1 cellular context compared by ENCODE assay signal in the genomic region with DNA sequence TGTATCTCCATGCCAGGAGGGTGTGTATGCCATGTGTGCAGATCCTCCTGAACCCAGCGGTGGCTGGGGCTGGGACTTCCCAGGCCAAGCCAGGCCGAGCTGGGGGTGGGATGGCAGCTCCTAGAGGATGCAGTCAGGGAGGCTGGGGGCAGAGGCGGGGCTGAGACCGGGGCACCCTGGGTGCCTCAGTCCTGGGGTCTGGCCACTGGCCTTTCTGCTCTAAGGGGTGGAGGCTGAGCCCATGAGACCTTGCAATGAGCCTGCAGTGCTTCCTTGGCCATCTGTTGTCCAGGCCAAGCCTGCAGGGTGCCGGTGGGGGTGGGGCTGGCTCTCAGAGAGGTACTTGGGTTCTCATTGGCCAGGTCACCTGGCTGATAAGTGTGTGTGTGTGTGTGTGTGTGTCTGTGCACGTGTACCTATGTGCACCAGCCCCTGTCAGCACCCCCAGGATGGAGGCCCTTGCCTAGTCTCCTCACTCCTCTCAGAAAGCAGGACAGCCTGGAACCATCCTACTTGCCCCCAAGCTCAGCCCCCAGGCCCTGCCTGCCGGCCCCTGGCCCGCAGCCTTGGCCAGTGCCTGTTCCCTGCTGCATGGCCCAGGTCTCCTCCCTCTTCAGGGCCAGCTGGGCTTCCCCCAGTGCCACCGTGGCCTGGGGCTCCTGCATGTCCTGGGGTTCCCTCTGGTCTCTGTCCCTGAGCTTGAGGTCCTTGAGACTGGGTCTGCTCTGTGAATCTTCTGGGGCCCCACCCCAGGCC.
TF ChIP-seq lines count a peak whose summit lies in the region.

No MANE protein-coding gene starts in this region.

TF ChIP-seq in H1, 55 proteins besides CTCF, POLR2A, EP300 and RAD21:
- TF ChIP-seq, protein P1, sequence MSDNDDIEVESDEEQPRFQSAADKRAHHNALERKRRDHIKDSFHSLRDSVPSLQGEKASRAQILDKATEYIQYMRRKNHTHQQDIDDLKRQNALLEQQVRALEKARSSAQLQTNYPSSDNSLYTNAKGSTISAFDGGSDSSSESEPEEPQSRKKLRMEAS (IDR thresholded peaks at IDR 0.05): no peak
- TF ChIP-seq SIN3A (conservative IDR thresholded peaks at IDR 0.05 in 1 of 2, IDR thresholded peaks at IDR 0.05 in 1 of 2; ENCODE audit: low read depth in 1 of 2, low read length in 2 of 2) (no peak), CHD1 (IDR thresholded peaks at IDR 0.05; ENCODE audit: low read depth, low read length) (no peak), RBBP5 (IDR thresholded peaks at IDR 0.05; ENCODE audit: borderline replicate concordance, low read depth, low read length) (no peak), EZH2 (IDR thresholded peaks at IDR 0.05; ENCODE audit: low read depth, low read length, severe bottlenecking) (no peak), SAP30 (IDR thresholded peaks at IDR 0.05; ENCODE audit: insufficient read depth, insufficient replicate concordance, low read length) (no peak), NRF1 (IDR thresholded peaks at IDR 0.05; ENCODE audit: low read depth, low read length) (no peak), TEAD4 (IDR thresholded peaks at IDR 0.05; ENCODE audit: low read depth, low read length) (no peak), KDM5A (IDR thresholded peaks at IDR 0.05; ENCODE audit: low read length) (no peak), YY1 (IDR thresholded peaks at IDR 0.05; ENCODE audit: low read depth, low read length) (no peak), SP2 (IDR thresholded peaks at IDR 0.05; ENCODE audit: low read length) (no peak), TAF7 (optimal IDR thresholded peaks at IDR 0.05; ENCODE audit: borderline replicate concordance, low read depth, low read length) (no peak), GTF2F1 (IDR thresholded peaks at IDR 0.05; ENCODE audit: borderline replicate concordance, low read depth, low read length) (no peak)
- TF ChIP-seq, protein P2, sequence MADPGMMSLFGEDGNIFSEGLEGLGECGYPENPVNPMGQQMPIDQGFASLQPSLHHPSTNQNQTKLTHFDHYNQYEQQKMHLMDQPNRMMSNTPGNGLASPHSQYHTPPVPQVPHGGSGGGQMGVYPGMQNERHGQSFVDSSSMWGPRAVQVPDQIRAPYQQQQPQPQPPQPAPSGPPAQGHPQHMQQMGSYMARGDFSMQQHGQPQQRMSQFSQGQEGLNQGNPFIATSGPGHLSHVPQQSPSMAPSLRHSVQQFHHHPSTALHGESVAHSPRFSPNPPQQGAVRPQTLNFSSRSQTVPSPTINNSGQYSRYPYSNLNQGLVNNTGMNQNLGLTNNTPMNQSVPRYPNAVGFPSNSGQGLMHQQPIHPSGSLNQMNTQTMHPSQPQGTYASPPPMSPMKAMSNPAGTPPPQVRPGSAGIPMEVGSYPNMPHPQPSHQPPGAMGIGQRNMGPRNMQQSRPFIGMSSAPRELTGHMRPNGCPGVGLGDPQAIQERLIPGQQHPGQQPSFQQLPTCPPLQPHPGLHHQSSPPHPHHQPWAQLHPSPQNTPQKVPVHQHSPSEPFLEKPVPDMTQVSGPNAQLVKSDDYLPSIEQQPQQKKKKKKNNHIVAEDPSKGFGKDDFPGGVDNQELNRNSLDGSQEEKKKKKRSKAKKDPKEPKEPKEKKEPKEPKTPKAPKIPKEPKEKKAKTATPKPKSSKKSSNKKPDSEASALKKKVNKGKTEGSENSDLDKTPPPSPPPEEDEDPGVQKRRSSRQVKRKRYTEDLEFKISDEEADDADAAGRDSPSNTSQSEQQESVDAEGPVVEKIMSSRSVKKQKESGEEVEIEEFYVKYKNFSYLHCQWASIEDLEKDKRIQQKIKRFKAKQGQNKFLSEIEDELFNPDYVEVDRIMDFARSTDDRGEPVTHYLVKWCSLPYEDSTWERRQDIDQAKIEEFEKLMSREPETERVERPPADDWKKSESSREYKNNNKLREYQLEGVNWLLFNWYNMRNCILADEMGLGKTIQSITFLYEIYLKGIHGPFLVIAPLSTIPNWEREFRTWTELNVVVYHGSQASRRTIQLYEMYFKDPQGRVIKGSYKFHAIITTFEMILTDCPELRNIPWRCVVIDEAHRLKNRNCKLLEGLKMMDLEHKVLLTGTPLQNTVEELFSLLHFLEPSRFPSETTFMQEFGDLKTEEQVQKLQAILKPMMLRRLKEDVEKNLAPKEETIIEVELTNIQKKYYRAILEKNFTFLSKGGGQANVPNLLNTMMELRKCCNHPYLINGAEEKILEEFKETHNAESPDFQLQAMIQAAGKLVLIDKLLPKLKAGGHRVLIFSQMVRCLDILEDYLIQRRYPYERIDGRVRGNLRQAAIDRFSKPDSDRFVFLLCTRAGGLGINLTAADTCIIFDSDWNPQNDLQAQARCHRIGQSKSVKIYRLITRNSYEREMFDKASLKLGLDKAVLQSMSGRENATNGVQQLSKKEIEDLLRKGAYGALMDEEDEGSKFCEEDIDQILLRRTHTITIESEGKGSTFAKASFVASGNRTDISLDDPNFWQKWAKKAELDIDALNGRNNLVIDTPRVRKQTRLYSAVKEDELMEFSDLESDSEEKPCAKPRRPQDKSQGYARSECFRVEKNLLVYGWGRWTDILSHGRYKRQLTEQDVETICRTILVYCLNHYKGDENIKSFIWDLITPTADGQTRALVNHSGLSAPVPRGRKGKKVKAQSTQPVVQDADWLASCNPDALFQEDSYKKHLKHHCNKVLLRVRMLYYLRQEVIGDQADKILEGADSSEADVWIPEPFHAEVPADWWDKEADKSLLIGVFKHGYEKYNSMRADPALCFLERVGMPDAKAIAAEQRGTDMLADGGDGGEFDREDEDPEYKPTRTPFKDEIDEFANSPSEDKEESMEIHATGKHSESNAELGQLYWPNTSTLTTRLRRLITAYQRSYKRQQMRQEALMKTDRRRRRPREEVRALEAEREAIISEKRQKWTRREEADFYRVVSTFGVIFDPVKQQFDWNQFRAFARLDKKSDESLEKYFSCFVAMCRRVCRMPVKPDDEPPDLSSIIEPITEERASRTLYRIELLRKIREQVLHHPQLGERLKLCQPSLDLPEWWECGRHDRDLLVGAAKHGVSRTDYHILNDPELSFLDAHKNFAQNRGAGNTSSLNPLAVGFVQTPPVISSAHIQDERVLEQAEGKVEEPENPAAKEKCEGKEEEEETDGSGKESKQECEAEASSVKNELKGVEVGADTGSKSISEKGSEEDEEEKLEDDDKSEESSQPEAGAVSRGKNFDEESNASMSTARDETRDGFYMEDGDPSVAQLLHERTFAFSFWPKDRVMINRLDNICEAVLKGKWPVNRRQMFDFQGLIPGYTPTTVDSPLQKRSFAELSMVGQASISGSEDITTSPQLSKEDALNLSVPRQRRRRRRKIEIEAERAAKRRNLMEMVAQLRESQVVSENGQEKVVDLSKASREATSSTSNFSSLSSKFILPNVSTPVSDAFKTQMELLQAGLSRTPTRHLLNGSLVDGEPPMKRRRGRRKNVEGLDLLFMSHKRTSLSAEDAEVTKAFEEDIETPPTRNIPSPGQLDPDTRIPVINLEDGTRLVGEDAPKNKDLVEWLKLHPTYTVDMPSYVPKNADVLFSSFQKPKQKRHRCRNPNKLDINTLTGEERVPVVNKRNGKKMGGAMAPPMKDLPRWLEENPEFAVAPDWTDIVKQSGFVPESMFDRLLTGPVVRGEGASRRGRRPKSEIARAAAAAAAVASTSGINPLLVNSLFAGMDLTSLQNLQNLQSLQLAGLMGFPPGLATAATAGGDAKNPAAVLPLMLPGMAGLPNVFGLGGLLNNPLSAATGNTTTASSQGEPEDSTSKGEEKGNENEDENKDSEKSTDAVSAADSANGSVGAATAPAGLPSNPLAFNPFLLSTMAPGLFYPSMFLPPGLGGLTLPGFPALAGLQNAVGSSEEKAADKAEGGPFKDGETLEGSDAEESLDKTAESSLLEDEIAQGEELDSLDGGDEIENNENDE (IDR thresholded peaks at IDR 0.05; ENCODE audit: insufficient replicate concordance, low read length): no peak
